Comparison of ENCODE assay signal across 20 cellular contexts in the genomic region with DNA sequence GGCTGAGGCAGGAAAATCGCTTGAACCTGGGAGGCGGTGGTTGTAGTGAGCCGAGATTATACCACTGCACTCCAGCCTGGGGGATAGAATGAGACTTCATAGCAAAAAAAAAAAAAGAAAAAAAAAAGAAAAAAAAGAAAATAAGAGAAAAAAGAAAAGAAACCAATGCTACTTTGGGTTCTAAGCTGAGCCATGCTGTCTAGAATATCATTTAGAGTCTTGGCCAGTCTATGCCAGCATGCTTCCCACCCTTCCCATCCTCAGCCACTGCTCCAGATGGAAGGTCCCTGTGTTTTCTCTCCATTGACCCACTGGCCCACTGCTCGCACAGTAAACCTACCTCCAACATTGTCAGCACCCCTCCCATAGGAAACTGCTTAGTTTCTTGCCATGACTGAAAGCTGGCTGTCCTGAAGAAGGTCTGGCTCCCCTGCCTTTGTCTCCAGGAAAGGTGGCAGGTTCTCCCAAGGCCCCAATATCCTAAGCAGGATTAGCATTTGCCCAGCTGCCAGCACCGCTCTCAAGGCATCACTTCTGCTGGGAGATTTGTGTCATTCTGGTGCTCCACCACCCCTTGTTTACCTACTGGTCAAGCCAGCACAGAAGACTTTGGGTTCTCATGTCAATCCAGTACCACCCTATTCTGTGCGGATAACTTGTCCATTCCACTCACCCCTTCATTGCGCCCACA. TPM values are rescaled to one million over a fixed set of nuclear protein-coding genes. Genes with fewer than 3 reads are reported as not detected.
DNase-seq lines count a peak whose midpoint lies in the region; ATAC-seq, FAIRE-seq and TF ChIP-seq lines count a peak whose summit lies in the region.
"Had no signal": no experiment of that assay in that cellular context is flagged by ENCODE, and none has a peak within 500 bp of the region (broad histone marks: within the 10 kb centered on the region; RNA-seq: fewer than 3 reads in every experiment).

No MANE protein-coding gene starts in this region.

- peaks cover 6% of the 10 kb centered on the region for H3K4me1 Mint-ChIP-seq in progenitor cell of endocrine pancreas (ENCODE audit: low read depth)
- H3K4me1 Mint-ChIP-seq: B cell had no signal

- FAIRE-seq in K562 (lab: Jason Lieb, UNC) (no peak), GM12891 (lab: Jason Lieb, UNC) (no peak)
- FAIRE-seq: GM18507, H54 had no signal

- H3K36me3 ChIP-seq in K562 (ENCODE audit: control insufficient read depth, insufficient read depth, low read length) = no peaks in the 10 kb centered on the region

- peak; percentile 21; the same call in 1 of the 3 replicates for ATAC-seq in K562

- no peaks in the 10 kb centered on the region for H3K36me3 Mint-ChIP-seq in progenitor cell of endocrine pancreas (ENCODE audit: insufficient read depth)

- in situ Hi-C loops in K562 (cut with MboI) = loop anchor here (5.0 kb wide), 1 partner anchor 289 kb away; no protein-coding TSS in a partner anchor

- no peak overlapping the region for H3K4me3 Mint-ChIP-seq in progenitor cell of endocrine pancreas (ENCODE audit: low read depth)
- H3K4me3 Mint-ChIP-seq: B cell had no signal

- H3K9me1 ChIP-seq in K562 (ENCODE audit: control insufficient read depth, insufficient read depth, low read length) = no peaks in the 10 kb centered on the region

- no peaks in the 10 kb centered on the region for H3K9me3 ChIP-seq in K562 (replicated peaks; ENCODE audit: control insufficient read depth, insufficient read depth, low read depth, low read length)

- POLR2A ChIA-PET in K562 (lab: Yijun Ruan, JAX) = interaction anchor here (0.6 kb wide), 2 partner anchors 290 to 487 kb away, joined by 3 read pairs; no protein-coding TSS in a partner anchor

- H3K4me3 ChIP-seq in K562 = no peak overlapping the region
- H3K4me3 ChIP-seq: PC-9 had no signal

- CTCF ChIA-PET in K562 (lab: Yijun Ruan, JAX; ENCODE audit: low intra/inter-chr PET ratio) = interaction anchor here (2.1 kb wide), 1 partner anchor 291 kb away, joined by 14 read pairs; no protein-coding TSS in a partner anchor

- no peak for TF ChIP-seq POLR2A in K562 (conservative IDR thresholded peaks at IDR 0.05)
- TF ChIP-seq POLR2A in erythroblast (IDR thresholded peaks at IDR 0.05; ENCODE audit: low read length) = no peak
- TF ChIP-seq POLR2A in GM12891 (IDR thresholded peaks at IDR 0.05; ENCODE audit: low read depth, low read length) = no peak

- no peaks in the 10 kb centered on the region for H3K9me3 Mint-ChIP-seq in progenitor cell of endocrine pancreas (ENCODE audit: low read depth)

- no peaks in the 10 kb centered on the region for H3K27me3 Mint-ChIP-seq in progenitor cell of endocrine pancreas

- H3K4me2 ChIP-seq in K562 (ENCODE audit: insufficient read depth, low read length) = no peak overlapping the region

- H3K27ac Mint-ChIP-seq in progenitor cell of endocrine pancreas = peak overlapping the region; percentile 10
- H3K27ac Mint-ChIP-seq: B cell had no signal

- H3K9ac ChIP-seq in K562 (ENCODE audit: insufficient read depth in 1 of 2, low read depth in 2 of 2, low read length in 2 of 2) = peak overlapping the region in 1 of 2 experiments; percentile 9; a peak in 1 of 4 replicates

- BruUV-seq in K562 (replicated peaks; lab: Mats Ljungman, UMichigan) = no TSS peak

- no peak for TF ChIP-seq RAD21 in K562 (CRISPR knock-in tag; conservative IDR thresholded peaks at IDR 0.05 in 1 of 2, IDR thresholded peaks at IDR 0.05 in 1 of 2)

- peaks cover 0 to 2% of the 10 kb centered on the region in 2 experiments; a peak in 1 of 5 replicates for H3K4me1 ChIP-seq in K562 (replicated peaks in 1 of 2; ENCODE audit: control insufficient read depth in 2 of 2, insufficient read depth in 2 of 2, low read length in 2 of 2)

- no peaks in the 10 kb centered on the region for H3K79me2 ChIP-seq in K562 (ENCODE audit: control insufficient read depth, insufficient read depth, low read length)

- 22% methylated on average over 7 of the region's 7 CpGs for WGBS in K562 (ENCODE audit: insufficient coverage, low coverage, missing lambda C conversion rate)

- no peaks in the 10 kb centered on the region for H4K20me1 ChIP-seq in K562 (replicated peaks; ENCODE audit: control insufficient read depth, insufficient read depth, low read length)

- no peak overlapping the region for H2AFZ ChIP-seq in K562 (ENCODE audit: low read depth, low read length)
- H2AFZ ChIP-seq: PC-9 had no signal

- intact Hi-C loops in K562 (cut with micrococcal nuclease) = loop anchor here (5.0 kb wide), 1 partner anchor 1204 kb away; no protein-coding TSS in a partner anchor

- peak; percentile 41 for DNase-seq in activated CD8-positive, alpha-beta memory T cell treated with anti-CD3 and anti-CD28 coated beads for 24 hours
- no peak for DNase-seq in activated CD8-positive, alpha-beta memory T cell treated with anti-CD3 and anti-CD28 coated beads, Interleukin-2, amount 50 U/mL, for 4 hours
- peak; percentile 15 for DNase-seq in NCI-H524 treated with DMSO at 0.1 percent for 48 hours (lab: John Stamatoyannopoulos, UW)
- no peak for DNase-seq in K562 (ENCODE audit: extremely low read depth in 1 of 4, low spot score in 3 of 4)
- no peak for DNase-seq in progenitor cell of endocrine pancreas (ENCODE audit: low spot score, unreplicated experiment)
- no peak for DNase-seq in erythroblast (lab: John Stamatoyannopoulos, UW)
- no peak for DNase-seq in activated effector memory CD4-positive, alpha-beta T cell treated with Interleukin-2 at 50 U/mL for 16 hours
- DNase-seq in GM12891 (ENCODE audit: insufficient read length, low spot score) = no peak
- DNase-seq: Calu3, DMS153, KG1, MM.1S, NCI-H2029, PC-9, Right ventricle myocardium superior had no signal

- no peak for TF ChIP-seq EP300 in K562 (IDR thresholded peaks at IDR 0.05; ENCODE audit: low read length)

- H3K27me3 ChIP-seq in K562 (ENCODE audit: control insufficient read depth in 2 of 2, insufficient read depth in 2 of 2, low read length in 2 of 2) = peaks cover 8 to 15% of the 10 kb centered on the region in 2 experiments

- no peak for TF ChIP-seq CTCF in K562 (IDR thresholded peaks at IDR 0.05 in 2 of 3, conservative IDR thresholded peaks at IDR 0.05 in 1 of 3; ENCODE audit: insufficient read depth in 2 of 3, low read depth in 1 of 3, low read length in 3 of 3)
- no peak for TF ChIP-seq CTCF in progenitor cell of endocrine pancreas (IDR thresholded peaks at IDR 0.05; ENCODE audit: unreplicated experiment)

- H3K27ac ChIP-seq in K562 (ENCODE audit: extremely low read depth, low read depth, low read length) = no peak overlapping the region
- H3K27ac ChIP-seq: 22Rv1, C4-2B, PC-9 had no signal

TF ChIP-seq in K562, 482 proteins besides CTCF, POLR2A, EP300 and RAD21 (continues in another document):
- TF ChIP-seq SLC30A9 (CRISPR knock-in tag; IDR thresholded peaks at IDR 0.05) = no peak

TF ChIP-seq in GM12891, 5 proteins besides CTCF, POLR2A, EP300 and RAD21:
- no peak for TF ChIP-seq PAX5 (IDR thresholded peaks at IDR 0.05; ENCODE audit: insufficient read depth, low read length, severe bottlenecking)
- TF ChIP-seq TAF1 (IDR thresholded peaks at IDR 0.05; ENCODE audit: low read depth, low read length) = no peak
- no peak for TF ChIP-seq POLR2AphosphoS5 (IDR thresholded peaks at IDR 0.05; ENCODE audit: low read depth, low read length)
- no peak for TF ChIP-seq SPI1 (IDR thresholded peaks at IDR 0.05; ENCODE audit: low read depth, low read length)
- no peak for TF ChIP-seq POU2F2 (IDR thresholded peaks at IDR 0.05; ENCODE audit: low read depth, low read length)

RNA-seq across cellular contexts. Expression of gene PAPOLG, which starts 47.3 kb away (rescaled TPM):
- total RNA-seq in K562 (2011; cell fraction: chromatin; rRNA removed; ENCODE audit: low replicate concordance) = 15.0 and 40.0 TPM in 2 replicates
- 7.8 and 10.0 TPM in 2 replicates for total RNA-seq in K562 (2011; cell fraction: nucleolus; rRNA removed)
- total RNA-seq in K562 (2011; cell fraction: nucleoplasm; rRNA removed) = 15.8 and 22.9 TPM in 2 replicates
- total RNA-seq in K562 (2014; rRNA removed) (8.0 and 9.9 TPM in 2 replicates), K562 (2014; rRNA removed; fragmentation: Illumina TruSeq; extraction: Trizol) (16.3 and 17.8 TPM in 2 replicates), K562 (2015; rRNA removed; fragmentation: Illumina TruSeq; extraction: Trizol) (13.8 and 15.0 TPM in 2 replicates), K562 (2021) (10.0 and 11.1 TPM in 2 replicates), progenitor cell of endocrine pancreas (28.1 and 31.8 TPM in 2 replicates)
- polyA plus RNA-seq in K562 (2011; rRNA removed) (14.3 and 15.2 TPM in 2 replicates), K562 (2014; fragmentation: Illumina TruSeq; extraction: Trizol) (9.7 and 11.7 TPM in 2 replicates), K562 (2014; fragmentation: Nextera tagmentation; extraction: Ambion mirVana) (1 to 10 TPM; 3.9 to 8.9 TPM), K562 (2014; rRNA removed) (4.8 and 8.4 TPM in 2 replicates)
- polyA plus RNA-seq in K562 (2011; cell fraction: cytosol; rRNA removed) = 4.6 and 5.1 TPM in 2 replicates
- polyA plus RNA-seq in K562 (2011; cell fraction: nucleus; rRNA removed) = 10.4 and 13.0 TPM in 2 replicates
- 6.1 and 6.8 TPM in 2 replicates for polyA plus RNA-seq in K562 (2012)
- polyA minus RNA-seq in K562 (2011; rRNA and poly(A)+ RNA removed) = 37.0 and 38.7 TPM in 2 replicates
- polyA minus RNA-seq in K562 (2011; cell fraction: cytosol; rRNA and poly(A)+ RNA removed) = 12.1 and 21.5 TPM in 2 replicates
- 8.6 and 13.9 TPM in 2 replicates for polyA minus RNA-seq in K562 (2011; cell fraction: nucleus; rRNA and poly(A)+ RNA removed)
- 3.0 TPM for polyA plus RNA-seq in GM12891 (2012; ENCODE audit: low read depth, missing spikeins)

Comparison
In these comparisons a context has a peak if more than half of its experiments do, and no peak if none do; other contexts are left out.
1. DNase-seq: peak in activated CD8-positive, alpha-beta memory T cell treated with anti-CD3 and anti-CD28 coated beads for 24 hours (single experiment) and NCI-H524 treated with DMSO at 0.1 percent for 48 hours (single experiment); none in activated CD8-positive, alpha-beta memory T cell treated with anti-CD3 and anti-CD28 coated beads, Interleukin-2, amount 50 U/mL, for 4 hours (single experiment), K562 (0 of 4), progenitor cell of endocrine pancreas (single experiment), erythroblast (0 of 2), activated effector memory CD4-positive, alpha-beta T cell treated with Interleukin-2 at 50 U/mL for 16 hours (single experiment) and GM12891 (single experiment).